Comparison of ENCODE assay signal across 1 cellular context in the genomic region with DNA sequence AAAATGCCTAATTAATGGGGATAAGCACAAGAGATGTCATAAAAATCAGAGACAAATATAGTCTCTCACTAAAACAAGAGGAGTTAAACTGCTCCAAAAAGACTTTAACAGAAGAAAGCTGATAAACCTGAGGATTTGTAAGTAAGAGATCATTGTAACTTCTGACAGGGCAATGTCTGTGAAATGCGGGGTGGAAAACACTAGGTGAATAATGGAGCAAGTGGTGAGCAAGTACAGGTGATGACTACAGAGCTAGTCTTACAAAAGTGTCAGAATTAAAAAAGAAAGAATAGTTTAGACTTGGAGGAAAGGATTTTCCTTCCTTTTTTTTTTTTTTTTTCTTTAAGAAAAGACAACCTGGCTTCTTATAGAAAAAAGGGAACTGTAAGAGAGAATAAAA.
TF ChIP-seq lines count a peak whose summit lies in the region.

No MANE protein-coding gene starts in this region.

TF ChIP-seq in HepG2, 621 proteins besides CTCF, POLR2A, EP300 and RAD21:
- TF ChIP-seq GATAD1 (CRISPR knock-in tag; IDR thresholded peaks at IDR 0.05) (no peak), CREB1 (IDR thresholded peaks at IDR 0.05) (no peak), CREB1 (CRISPR knock-in tag; IDR thresholded peaks at IDR 0.05) (no peak), MATR3 (CRISPR knock-in tag; IDR thresholded peaks at IDR 0.05) (no peak), NR1H2 (CRISPR knock-in tag; IDR thresholded peaks at IDR 0.05; ENCODE audit: borderline replicate concordance, low read depth) (no peak), ZNF841 (CRISPR knock-in tag; IDR thresholded peaks at IDR 0.05; ENCODE audit: borderline replicate concordance) (no peak), ZMYM4 (CRISPR knock-in tag; IDR thresholded peaks at IDR 0.05) (no peak), ZSCAN25 (CRISPR knock-in tag; IDR thresholded peaks at IDR 0.05) (no peak), MIER3 (CRISPR knock-in tag; IDR thresholded peaks at IDR 0.05; ENCODE audit: borderline replicate concordance) (no peak), RXRB (CRISPR knock-in tag; IDR thresholded peaks at IDR 0.05; ENCODE audit: borderline replicate concordance) (no peak), MAFF (IDR thresholded peaks at IDR 0.05; ENCODE audit: low read depth, low read length) (no peak), TBX2 (CRISPR knock-in tag; IDR thresholded peaks at IDR 0.05; ENCODE audit: borderline replicate concordance) (no peak), ZC3H4 (CRISPR knock-in tag; IDR thresholded peaks at IDR 0.05; ENCODE audit: borderline replicate concordance) (no peak)
- TF ChIP-seq, protein P1, sequence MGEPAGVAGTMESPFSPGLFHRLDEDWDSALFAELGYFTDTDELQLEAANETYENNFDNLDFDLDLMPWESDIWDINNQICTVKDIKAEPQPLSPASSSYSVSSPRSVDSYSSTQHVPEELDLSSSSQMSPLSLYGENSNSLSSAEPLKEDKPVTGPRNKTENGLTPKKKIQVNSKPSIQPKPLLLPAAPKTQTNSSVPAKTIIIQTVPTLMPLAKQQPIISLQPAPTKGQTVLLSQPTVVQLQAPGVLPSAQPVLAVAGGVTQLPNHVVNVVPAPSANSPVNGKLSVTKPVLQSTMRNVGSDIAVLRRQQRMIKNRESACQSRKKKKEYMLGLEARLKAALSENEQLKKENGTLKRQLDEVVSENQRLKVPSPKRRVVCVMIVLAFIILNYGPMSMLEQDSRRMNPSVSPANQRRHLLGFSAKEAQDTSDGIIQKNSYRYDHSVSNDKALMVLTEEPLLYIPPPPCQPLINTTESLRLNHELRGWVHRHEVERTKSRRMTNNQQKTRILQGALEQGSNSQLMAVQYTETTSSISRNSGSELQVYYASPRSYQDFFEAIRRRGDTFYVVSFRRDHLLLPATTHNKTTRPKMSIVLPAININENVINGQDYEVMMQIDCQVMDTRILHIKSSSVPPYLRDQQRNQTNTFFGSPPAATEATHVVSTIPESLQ (CRISPR knock-in tag; conservative IDR thresholded peaks at IDR 0.05), result no peak
- TF ChIP-seq, protein P2, sequence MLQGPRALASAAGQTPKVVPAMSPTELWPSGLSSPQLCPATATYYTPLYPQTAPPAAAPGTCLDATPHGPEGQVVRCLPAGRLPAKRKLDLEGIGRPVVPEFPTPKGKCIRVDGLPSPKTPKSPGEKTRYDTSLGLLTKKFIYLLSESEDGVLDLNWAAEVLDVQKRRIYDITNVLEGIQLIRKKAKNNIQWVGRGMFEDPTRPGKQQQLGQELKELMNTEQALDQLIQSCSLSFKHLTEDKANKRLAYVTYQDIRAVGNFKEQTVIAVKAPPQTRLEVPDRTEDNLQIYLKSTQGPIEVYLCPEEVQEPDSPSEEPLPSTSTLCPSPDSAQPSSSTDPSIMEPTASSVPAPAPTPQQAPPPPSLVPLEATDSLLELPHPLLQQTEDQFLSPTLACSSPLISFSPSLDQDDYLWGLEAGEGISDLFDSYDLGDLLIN (CRISPR knock-in tag; IDR thresholded peaks at IDR 0.05; ENCODE audit: borderline replicate concordance), result no peak
- TF ChIP-seq, protein P3, sequence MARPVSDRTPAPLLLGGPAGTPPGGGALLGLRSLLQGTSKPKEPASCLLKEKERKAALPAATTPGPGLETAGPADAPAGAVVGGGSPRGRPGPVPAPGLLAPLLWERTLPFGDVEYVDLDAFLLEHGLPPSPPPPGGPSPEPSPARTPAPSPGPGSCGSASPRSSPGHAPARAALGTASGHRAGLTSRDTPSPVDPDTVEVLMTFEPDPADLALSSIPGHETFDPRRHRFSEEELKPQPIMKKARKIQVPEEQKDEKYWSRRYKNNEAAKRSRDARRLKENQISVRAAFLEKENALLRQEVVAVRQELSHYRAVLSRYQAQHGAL (CRISPR knock-in tag; IDR thresholded peaks at IDR 0.05; ENCODE audit: not compliant biosample characterization), result no peak
- TF ChIP-seq, protein P4, sequence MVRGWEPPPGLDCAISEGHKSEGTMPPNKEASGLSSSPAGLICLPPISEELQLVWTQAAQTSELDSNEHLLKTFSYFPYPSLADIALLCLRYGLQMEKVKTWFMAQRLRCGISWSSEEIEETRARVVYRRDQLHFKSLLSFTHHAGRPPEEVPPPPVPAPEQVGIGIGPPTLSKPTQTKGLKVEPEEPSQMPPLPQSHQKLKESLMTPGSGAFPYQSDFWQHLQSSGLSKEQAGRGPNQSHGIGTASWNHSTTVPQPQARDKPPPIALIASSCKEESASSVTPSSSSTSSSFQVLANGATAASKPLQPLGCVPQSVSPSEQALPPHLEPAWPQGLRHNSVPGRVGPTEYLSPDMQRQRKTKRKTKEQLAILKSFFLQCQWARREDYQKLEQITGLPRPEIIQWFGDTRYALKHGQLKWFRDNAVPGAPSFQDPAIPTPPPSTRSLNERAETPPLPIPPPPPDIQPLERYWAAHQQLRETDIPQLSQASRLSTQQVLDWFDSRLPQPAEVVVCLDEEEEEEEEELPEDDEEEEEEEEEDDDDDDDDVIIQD (CRISPR knock-in tag; IDR thresholded peaks at IDR 0.05; ENCODE audit: low read depth), result no peak
- TF ChIP-seq, protein P5, sequence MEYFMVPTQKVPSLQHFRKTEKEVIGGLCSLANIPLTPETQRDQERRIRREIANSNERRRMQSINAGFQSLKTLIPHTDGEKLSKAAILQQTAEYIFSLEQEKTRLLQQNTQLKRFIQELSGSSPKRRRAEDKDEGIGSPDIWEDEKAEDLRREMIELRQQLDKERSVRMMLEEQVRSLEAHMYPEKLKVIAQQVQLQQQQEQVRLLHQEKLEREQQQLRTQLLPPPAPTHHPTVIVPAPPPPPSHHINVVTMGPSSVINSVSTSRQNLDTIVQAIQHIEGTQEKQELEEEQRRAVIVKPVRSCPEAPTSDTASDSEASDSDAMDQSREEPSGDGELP (IDR thresholded peaks at IDR 0.05; ENCODE audit: borderline replicate concordance, low read depth), result no peak
- TF ChIP-seq, protein P6, sequence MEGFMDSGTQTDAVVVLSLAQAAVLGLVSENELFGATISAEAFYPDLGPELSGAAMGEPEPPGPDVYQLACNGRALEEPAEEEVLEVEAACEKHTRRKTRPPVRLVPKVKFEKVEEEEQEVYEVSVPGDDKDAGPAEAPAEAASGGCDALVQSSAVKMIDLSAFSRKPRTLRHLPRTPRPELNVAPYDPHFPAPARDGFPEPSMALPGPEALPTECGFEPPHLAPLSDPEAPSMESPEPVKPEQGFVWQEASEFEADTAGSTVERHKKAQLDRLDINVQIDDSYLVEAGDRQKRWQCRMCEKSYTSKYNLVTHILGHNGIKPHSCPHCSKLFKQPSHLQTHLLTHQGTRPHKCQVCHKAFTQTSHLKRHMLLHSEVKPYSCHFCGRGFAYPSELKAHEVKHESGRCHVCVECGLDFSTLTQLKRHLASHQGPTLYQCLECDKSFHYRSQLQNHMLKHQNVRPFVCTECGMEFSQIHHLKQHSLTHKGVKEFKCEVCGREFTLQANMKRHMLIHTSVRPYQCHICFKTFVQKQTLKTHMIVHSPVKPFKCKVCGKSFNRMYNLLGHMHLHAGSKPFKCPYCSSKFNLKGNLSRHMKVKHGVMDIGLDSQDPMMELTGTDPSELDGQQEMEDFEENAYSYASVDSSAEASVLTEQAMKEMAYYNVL (CRISPR knock-in tag; IDR thresholded peaks at IDR 0.05; ENCODE audit: borderline replicate concordance), result no peak
- TF ChIP-seq, protein P7, sequence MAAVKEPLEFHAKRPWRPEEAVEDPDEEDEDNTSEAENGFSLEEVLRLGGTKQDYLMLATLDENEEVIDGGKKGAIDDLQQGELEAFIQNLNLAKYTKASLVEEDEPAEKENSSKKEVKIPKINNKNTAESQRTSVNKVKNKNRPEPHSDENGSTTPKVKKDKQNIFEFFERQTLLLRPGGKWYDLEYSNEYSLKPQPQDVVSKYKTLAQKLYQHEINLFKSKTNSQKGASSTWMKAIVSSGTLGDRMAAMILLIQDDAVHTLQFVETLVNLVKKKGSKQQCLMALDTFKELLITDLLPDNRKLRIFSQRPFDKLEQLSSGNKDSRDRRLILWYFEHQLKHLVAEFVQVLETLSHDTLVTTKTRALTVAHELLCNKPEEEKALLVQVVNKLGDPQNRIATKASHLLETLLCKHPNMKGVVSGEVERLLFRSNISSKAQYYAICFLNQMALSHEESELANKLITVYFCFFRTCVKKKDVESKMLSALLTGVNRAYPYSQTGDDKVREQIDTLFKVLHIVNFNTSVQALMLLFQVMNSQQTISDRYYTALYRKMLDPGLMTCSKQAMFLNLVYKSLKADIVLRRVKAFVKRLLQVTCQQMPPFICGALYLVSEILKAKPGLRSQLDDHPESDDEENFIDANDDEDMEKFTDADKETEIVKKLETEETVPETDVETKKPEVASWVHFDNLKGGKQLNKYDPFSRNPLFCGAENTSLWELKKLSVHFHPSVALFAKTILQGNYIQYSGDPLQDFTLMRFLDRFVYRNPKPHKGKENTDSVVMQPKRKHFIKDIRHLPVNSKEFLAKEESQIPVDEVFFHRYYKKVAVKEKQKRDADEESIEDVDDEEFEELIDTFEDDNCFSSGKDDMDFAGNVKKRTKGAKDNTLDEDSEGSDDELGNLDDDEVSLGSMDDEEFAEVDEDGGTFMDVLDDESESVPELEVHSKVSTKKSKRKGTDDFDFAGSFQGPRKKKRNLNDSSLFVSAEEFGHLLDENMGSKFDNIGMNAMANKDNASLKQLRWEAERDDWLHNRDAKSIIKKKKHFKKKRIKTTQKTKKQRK (IDR thresholded peaks at IDR 0.05; ENCODE audit: low read length), result no peak
- TF ChIP-seq, protein P8, sequence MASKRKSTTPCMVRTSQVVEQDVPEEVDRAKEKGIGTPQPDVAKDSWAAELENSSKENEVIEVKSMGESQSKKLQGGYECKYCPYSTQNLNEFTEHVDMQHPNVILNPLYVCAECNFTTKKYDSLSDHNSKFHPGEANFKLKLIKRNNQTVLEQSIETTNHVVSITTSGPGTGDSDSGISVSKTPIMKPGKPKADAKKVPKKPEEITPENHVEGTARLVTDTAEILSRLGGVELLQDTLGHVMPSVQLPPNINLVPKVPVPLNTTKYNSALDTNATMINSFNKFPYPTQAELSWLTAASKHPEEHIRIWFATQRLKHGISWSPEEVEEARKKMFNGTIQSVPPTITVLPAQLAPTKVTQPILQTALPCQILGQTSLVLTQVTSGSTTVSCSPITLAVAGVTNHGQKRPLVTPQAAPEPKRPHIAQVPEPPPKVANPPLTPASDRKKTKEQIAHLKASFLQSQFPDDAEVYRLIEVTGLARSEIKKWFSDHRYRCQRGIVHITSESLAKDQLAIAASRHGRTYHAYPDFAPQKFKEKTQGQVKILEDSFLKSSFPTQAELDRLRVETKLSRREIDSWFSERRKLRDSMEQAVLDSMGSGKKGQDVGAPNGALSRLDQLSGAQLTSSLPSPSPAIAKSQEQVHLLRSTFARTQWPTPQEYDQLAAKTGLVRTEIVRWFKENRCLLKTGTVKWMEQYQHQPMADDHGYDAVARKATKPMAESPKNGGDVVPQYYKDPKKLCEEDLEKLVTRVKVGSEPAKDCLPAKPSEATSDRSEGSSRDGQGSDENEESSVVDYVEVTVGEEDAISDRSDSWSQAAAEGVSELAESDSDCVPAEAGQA (IDR thresholded peaks at IDR 0.05; ENCODE audit: low read depth), result no peak
- TF ChIP-seq, protein P8 (CRISPR knock-in tag; IDR thresholded peaks at IDR 0.05; ENCODE audit: borderline replicate concordance), result no peak
